In the genomic region with DNA sequence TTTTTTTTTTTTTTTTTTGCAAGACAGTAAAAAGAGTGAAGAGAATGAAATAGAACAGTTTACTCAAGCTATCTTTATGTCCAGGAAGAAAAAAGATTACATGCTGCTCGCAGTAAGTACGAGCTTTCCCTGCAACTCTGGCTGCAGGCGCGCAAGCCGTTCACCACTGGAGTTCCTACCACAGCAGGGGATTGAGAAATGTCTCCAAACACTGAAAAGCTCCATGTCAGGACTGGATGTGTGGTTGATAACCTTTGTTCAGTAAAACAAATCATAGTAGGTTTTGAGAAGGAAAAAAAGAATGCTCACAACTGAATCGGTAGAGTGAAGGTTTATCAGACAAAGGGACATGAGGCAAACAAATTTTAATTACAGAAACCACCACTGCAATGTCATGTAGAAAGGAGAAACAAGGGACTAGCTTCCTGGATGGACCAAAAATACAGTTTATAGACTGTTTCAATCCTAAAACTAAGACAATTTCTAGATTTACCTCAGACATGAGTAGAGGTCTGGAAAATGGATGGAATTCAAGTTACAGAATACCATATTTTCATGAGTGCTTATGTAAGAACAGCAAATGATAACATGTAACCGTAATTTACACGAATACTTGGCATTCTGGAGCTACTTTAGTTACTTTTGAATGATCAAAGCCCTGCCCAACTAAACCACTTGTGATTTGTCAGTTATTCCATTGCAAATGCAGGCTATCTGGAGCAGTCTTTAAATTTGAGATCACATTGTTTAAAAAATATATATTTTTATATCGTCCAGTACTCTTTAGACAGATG, we compare ENCODE assay signal across 18 cellular contexts.
DNase-seq lines count a peak whose midpoint lies in the region; ATAC-seq and TF ChIP-seq lines count a peak whose summit lies in the region.
"Had no signal": no experiment of that assay in that cellular context is flagged by ENCODE, and none has a peak within 500 bp of the region (broad histone marks: within the 10 kb centered on the region; RNA-seq: fewer than 3 reads in every experiment).

No MANE protein-coding gene starts in this region.

- no peak for TF ChIP-seq POLR2A in right lobe of liver (IDR thresholded peaks at IDR 0.05)

- BruUV-seq in A673 (replicated peaks; lab: Mats Ljungman, UMichigan) = TSS peak; percentile 21

- peaks cover 42% of the 10 kb centered on the region for H3K4me1 Mint-ChIP-seq in activated T-helper 17 cell treated with anti-CD3 and anti-CD28 coated beads, Interleukin-2, amount 50 U/mL, for 72 hours

- no peak for TF ChIP-seq CTCF in A673 (conservative IDR thresholded peaks at IDR 0.05; ENCODE audit: low read depth, low read length)
- TF ChIP-seq CTCF in right lobe of liver (IDR thresholded peaks at IDR 0.05) = no peak
- TF ChIP-seq CTCF in left ventricle myocardium inferior (IDR thresholded peaks at IDR 0.05; ENCODE audit: borderline replicate concordance) = no peak

- ATAC-seq in right lobe of liver (peak; percentile 84 to 92 (median 87)), HG03135 (IDR thresholded peaks at IDR 0.05; ENCODE audit: unreplicated experiment) (no peak)
- no peak for ATAC-seq in activated T-helper 17 cell treated with anti-CD3 and anti-CD28 coated beads, Interleukin-2, amount 50 U/mL, for 72 hours (replicated peaks)
- ATAC-seq: activated naive CD4-positive, alpha-beta T cell treated with anti-CD3 and anti-CD28 coated beads, Interleukin-2, amount 50 U/mL, for 72 hours; K562; stimulated activated naive CD8-positive, alpha-beta T cell treated with anti-CD3 and anti-CD28 coated beads, Interleukin-15, Interleukin-2, amounts not matched to agents 100 U/mL and 50 U/mL, for 24 hours had no signal

- no peaks in the 10 kb centered on the region for H3K9me3 Mint-ChIP-seq in activated T-helper 17 cell treated with anti-CD3 and anti-CD28 coated beads, Interleukin-2, amount 50 U/mL, for 72 hours
- H3K9me3 Mint-ChIP-seq: activated naive CD4-positive, alpha-beta T cell treated with anti-CD3 and anti-CD28 coated beads, Interleukin-2, amount 50 U/mL, for 72 hours had no signal

- H3K4me1 ChIP-seq in A673 (ENCODE audit: insufficient read depth, low read length, poor library complexity, severe bottlenecking) = peaks cover 11% of the 10 kb centered on the region
- H3K4me1 ChIP-seq in HUES64 (ENCODE audit: insufficient read depth, low read length) = peaks cover 75% of the 10 kb centered on the region
- peaks cover 0 to 12% (median 6%) of the 10 kb centered on the region in 4 donors for H3K4me1 ChIP-seq in right lobe of liver
- peaks cover 26% of the 10 kb centered on the region for H3K4me1 ChIP-seq in left ventricle myocardium inferior

- no peak overlapping the region for H3K4me3 Mint-ChIP-seq in activated T-helper 17 cell treated with anti-CD3 and anti-CD28 coated beads, Interleukin-2, amount 50 U/mL, for 72 hours
- H3K4me3 Mint-ChIP-seq: activated CD4-positive, alpha-beta T cell treated with anti-CD3 and anti-CD28 coated beads, Interleukin-2, amount 10 ng/mL, durations not matched to agents 24 days and 14 days had no signal

- H3K9me3 ChIP-seq in A673 (ENCODE audit: low read depth, low read length, poor library complexity, severe bottlenecking) (no peaks in the 10 kb centered on the region), HUES64 (ENCODE audit: insufficient read depth, low read depth, low read length) (no peaks in the 10 kb centered on the region), right lobe of liver (no peaks in the 10 kb centered on the region), left ventricle myocardium inferior (replicated peaks) (no peaks in the 10 kb centered on the region)
- H3K9me3 ChIP-seq: right atrium auricular region, SK-N-SH, vagina had no signal

- intact Hi-C loops in A673 (cut with micrococcal nuclease; ENCODE audit: unreplicated experiment) = no loop called here
- intact Hi-C loops in right lobe of liver (cut with DNase I) = no loop called here
- intact Hi-C loops in left ventricle myocardium inferior (cut with micrococcal nuclease) = no loop called here

- H3K4me3 ChIP-seq in A673 (ENCODE audit: low read depth, low read length, poor library complexity, severe bottlenecking) (no peak overlapping the region), HUES64 (ENCODE audit: low read length) (no peak overlapping the region), right lobe of liver (no peak overlapping the region), left ventricle myocardium inferior (no peak overlapping the region)
- H3K4me3 ChIP-seq: K562, right atrium auricular region, vagina had no signal

- no peaks in the 10 kb centered on the region for H3K27me3 ChIP-seq in A673 (replicated peaks; ENCODE audit: insufficient read depth, low read depth, low read length, poor library complexity)
- no peaks in the 10 kb centered on the region for H3K27me3 ChIP-seq in HUES64 (ENCODE audit: insufficient read depth, low read length)
- H3K27me3 ChIP-seq in right lobe of liver = no peaks in the 10 kb centered on the region
- no peaks in the 10 kb centered on the region for H3K27me3 ChIP-seq in left ventricle myocardium inferior (ENCODE audit: low read depth)
- H3K27me3 ChIP-seq: right atrium auricular region, vagina had no signal

- POLR2A ChIA-PET in A673 (lab: Charles Lee; ENCODE audit: low non-redundant PET) = no interaction called here

- peaks cover 63% of the 10 kb centered on the region for H3K36me3 Mint-ChIP-seq in activated T-helper 17 cell treated with anti-CD3 and anti-CD28 coated beads, Interleukin-2, amount 50 U/mL, for 72 hours (ENCODE audit: low read depth)

- H3K27ac ChIP-seq in A673 (ENCODE audit: low read depth, low read length, poor library complexity, severe bottlenecking) (no peak overlapping the region), HUES64 (ENCODE audit: low read depth, low read length) (peak overlapping the region; percentile 52; the same call in 1 of the 2 replicates), right lobe of liver (peak overlapping the region in 1 of 3 donors; percentile 18), left ventricle myocardium inferior (replicated peaks) (no peak overlapping the region)
- H3K27ac ChIP-seq: right atrium auricular region, vagina had no signal

- no peaks in the 10 kb centered on the region for H3K27me3 Mint-ChIP-seq in activated T-helper 17 cell treated with anti-CD3 and anti-CD28 coated beads, Interleukin-2, amount 50 U/mL, for 72 hours
- H3K27me3 Mint-ChIP-seq: activated CD4-positive, alpha-beta T cell treated with anti-CD3 and anti-CD28 coated beads, Interleukin-2, amount 10 ng/mL, durations not matched to agents 24 days and 14 days had no signal

- no peak overlapping the region for H3K9ac ChIP-seq in HUES64 (ENCODE audit: low read depth, low read length)
- H3K9ac ChIP-seq: SK-N-SH had no signal

- DNase-seq in A673 (ENCODE audit: low spot score) (no peak), amniotic epithelial cell (ENCODE audit: low read depth) (peak; percentile 81), right lobe of liver (peak; percentile 53 to 68 (median 64)), mucosa of gallbladder (ENCODE audit: low spot score) (no peak), left ventricle myocardium inferior (no peak)
- DNase-seq: activated CD4-positive, alpha-beta T cell treated with anti-CD3 and anti-CD28 coated beads, Interleukin-2, amount 10 ng/mL, durations not matched to agents 24 days and 14 days; activated T-cell treated with anti-CD3 and anti-CD28 coated beads for 4 hours; effector memory CD4-positive, alpha-beta T cell; NCI-H1105 treated with DMSO at 0.1 percent for 48 hours; SK-N-SH; stimulated activated naive CD8-positive, alpha-beta T cell treated with anti-CD3 and anti-CD28 coated beads, Interleukin-15, Interleukin-2, amounts not matched to agents 100 U/mL and 50 U/mL, for 24 hours had no signal

- CTCF ChIA-PET in A673 (lab: Charles Lee) = no interaction called here

- WGBS in HUES64 = 49% methylated on average over 8 of the region's 9 CpGs
- whole genome bisulfite sequencing in right lobe of liver (ENCODE audit: insufficient coverage, low coverage, low lambda C conversion rate, missing lambda C conversion rate) = 51% methylated on average over 9 of the region's 9 CpGs

- no peaks in the 10 kb centered on the region for H3K36me3 ChIP-seq in A673 (ENCODE audit: insufficient read depth, low read length, poor library complexity, severe bottlenecking)
- H3K36me3 ChIP-seq in HUES64 (ENCODE audit: insufficient read depth, low read length) = peaks cover 14% of the 10 kb centered on the region
- H3K36me3 ChIP-seq in right lobe of liver = peaks cover 0 to 8% (median 0%) of the 10 kb centered on the region in 4 donors
- peaks cover 23% of the 10 kb centered on the region for H3K36me3 ChIP-seq in left ventricle myocardium inferior

- no peak overlapping the region for H3K27ac Mint-ChIP-seq in activated T-helper 17 cell treated with anti-CD3 and anti-CD28 coated beads, Interleukin-2, amount 50 U/mL, for 72 hours
- H3K27ac Mint-ChIP-seq: activated CD4-positive, alpha-beta T cell treated with anti-CD3 and anti-CD28 coated beads, Interleukin-2, amount 10 ng/mL, durations not matched to agents 24 days and 14 days had no signal

Comparison
In these comparisons a context has a peak if more than half of its experiments do, and no peak if none do; other contexts are left out.
1. DNase-seq: peak in amniotic epithelial cell (single experiment) and right lobe of liver (3 of 3); none in A673 (single experiment), mucosa of gallbladder (single experiment) and left ventricle myocardium inferior (single experiment).
2. ATAC-seq: peak in right lobe of liver (4 of 4); none in HG03135 (single experiment) and activated T-helper 17 cell treated with anti-CD3 and anti-CD28 coated beads, Interleukin-2, amount 50 U/mL, for 72 hours (single experiment).